32 cellular contexts compared by ENCODE assay signal in the genomic region with DNA sequence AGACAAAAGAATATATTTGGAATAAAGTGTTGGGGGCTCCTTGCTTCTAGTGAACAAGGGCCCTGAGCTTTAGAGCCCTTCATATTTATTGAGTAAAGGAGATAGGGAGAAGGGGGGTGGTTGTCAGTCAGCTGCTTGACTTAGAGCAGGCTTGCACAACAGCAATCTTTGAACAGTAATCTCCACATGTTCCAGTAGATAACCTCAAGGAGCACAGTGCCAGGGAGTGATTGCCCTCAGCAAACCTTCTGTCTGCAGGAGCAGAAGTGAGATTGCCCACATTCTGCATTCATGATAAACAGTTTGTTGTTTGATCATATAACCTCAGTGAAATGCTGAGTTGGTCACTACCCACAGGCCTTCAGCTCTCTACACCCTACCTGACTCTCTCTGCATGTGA.
"Had no signal": no experiment of that assay in that cellular context is flagged by ENCODE, and none has a peak within 500 bp of the region (broad histone marks: within the 10 kb centered on the region; RNA-seq: fewer than 3 reads in every experiment).

No MANE protein-coding gene starts in this region.

- H3K9me3 ChIP-seq: esophagus squamous epithelium, gastroesophageal sphincter had no signal

- H3K9me3 Mint-ChIP-seq: activated CD4-positive, alpha-beta memory T cell treated with anti-CD3 and anti-CD28 coated beads for 36 hours; activated CD4-positive, alpha-beta T cell treated with anti-CD3 and anti-CD28 coated beads, Interleukin-2, amount 10 ng/mL, durations not matched to agents 24 days and 14 days; activated naive CD4-positive, alpha-beta T cell treated with anti-CD3 and anti-CD28 coated beads, Interleukin-2, amount 10 ng/mL, durations not matched to agents 7 days and 5 days; activated T-cell treated with anti-CD3 and anti-CD28 coated beads, Interleukin-2, amount 50 U/mL, for 24 hours; effector memory CD8-positive, alpha-beta T cell had no signal

- H3K4me3 ChIP-seq: esophagus squamous epithelium, gastroesophageal sphincter had no signal

- H3K27me3 ChIP-seq: brain microvascular endothelial cell, gastroesophageal sphincter had no signal

- H3K4me1 ChIP-seq: esophagus squamous epithelium, gastroesophageal sphincter had no signal

- H3K4me1 Mint-ChIP-seq: activated CD4-positive, alpha-beta T cell treated with anti-CD3 and anti-CD28 coated beads for 36 hours; activated CD4-positive, alpha-beta T cell treated with anti-CD3 and anti-CD28 coated beads, Interleukin-2, amount 10 ng/mL, durations not matched to agents 24 days and 14 days; activated CD8-positive, alpha-beta memory T cell treated with anti-CD3 and anti-CD28 coated beads, Interleukin-2, amount 10 ng/mL, durations not matched to agents 7 days and 5 days; activated naive CD4-positive, alpha-beta T cell treated with anti-CD3 and anti-CD28 coated beads, Interleukin-2, amount 10 ng/mL, durations not matched to agents 7 days and 5 days; activated naive CD8-positive, alpha-beta T cell treated with anti-CD3 and anti-CD28 coated beads, Interleukin-2, amount 10 ng/mL, durations not matched to agents 7 days and 5 days had no signal

- FAIRE-seq: astrocyte, colon, endothelial cell of umbilical vein had no signal

- H3K4me3 Mint-ChIP-seq: activated CD4-positive, alpha-beta memory T cell treated with anti-CD3 and anti-CD28 coated beads for 36 hours; activated CD4-positive, alpha-beta T cell treated with anti-CD3 and anti-CD28 coated beads for 36 hours; activated CD4-positive, alpha-beta T cell treated with anti-CD3 and anti-CD28 coated beads, Interleukin-2, amount 10 ng/mL, durations not matched to agents 24 days and 14 days; activated CD8-positive, alpha-beta memory T cell treated with anti-CD3 and anti-CD28 coated beads, Interleukin-2, amount 10 ng/mL, durations not matched to agents 7 days and 5 days; activated CD8-positive, alpha-beta T cell treated with anti-CD3 and anti-CD28 coated beads, Interleukin-2, amount 10 ng/mL, durations not matched to agents 7 days and 5 days; activated naive CD4-positive, alpha-beta T cell treated with anti-CD3 and anti-CD28 coated beads, Interleukin-2, amount 10 ng/mL, durations not matched to agents 7 days and 5 days; activated naive CD8-positive, alpha-beta T cell treated with anti-CD3 and anti-CD28 coated beads, Interleukin-2, amount 10 ng/mL, durations not matched to agents 7 days and 5 days; activated T-cell treated with anti-CD3 and anti-CD28 coated beads, Interleukin-2, amount 50 U/mL, for 24 hours; activated T-cell treated with anti-CD3 and anti-CD28 coated beads, Interleukin-2, amount 50 U/mL, for 72 hours; effector memory CD8-positive, alpha-beta T cell had no signal

- H3K27ac Mint-ChIP-seq: activated CD4-positive, alpha-beta memory T cell treated with anti-CD3 and anti-CD28 coated beads for 36 hours; activated CD4-positive, alpha-beta T cell treated with anti-CD3 and anti-CD28 coated beads for 36 hours; activated CD4-positive, alpha-beta T cell treated with anti-CD3 and anti-CD28 coated beads, Interleukin-2, amount 10 ng/mL, durations not matched to agents 24 days and 14 days; activated CD8-positive, alpha-beta memory T cell treated with anti-CD3 and anti-CD28 coated beads, Interleukin-2, amount 10 ng/mL, durations not matched to agents 7 days and 5 days; activated CD8-positive, alpha-beta T cell treated with anti-CD3 and anti-CD28 coated beads, Interleukin-2, amount 10 ng/mL, durations not matched to agents 7 days and 5 days; activated naive CD4-positive, alpha-beta T cell treated with anti-CD3 and anti-CD28 coated beads, Interleukin-2, amount 10 ng/mL, durations not matched to agents 7 days and 5 days; activated naive CD4-positive, alpha-beta T cell treated with anti-CD3 and anti-CD28 coated beads, Interleukin-2, amount 50 U/mL, for 72 hours; activated naive CD8-positive, alpha-beta T cell treated with anti-CD3 and anti-CD28 coated beads, Interleukin-2, amount 10 ng/mL, durations not matched to agents 7 days and 5 days; activated T-cell treated with anti-CD3 and anti-CD28 coated beads, Interleukin-2, amount 50 U/mL, for 24 hours; activated T-cell treated with anti-CD3 and anti-CD28 coated beads, Interleukin-2, amount 50 U/mL, for 72 hours; effector memory CD8-positive, alpha-beta T cell had no signal

- H3K36me3 Mint-ChIP-seq: activated CD4-positive, alpha-beta memory T cell treated with anti-CD3 and anti-CD28 coated beads for 36 hours; activated CD8-positive, alpha-beta memory T cell treated with anti-CD3 and anti-CD28 coated beads, Interleukin-2, amount 10 ng/mL, durations not matched to agents 7 days and 5 days; activated naive CD4-positive, alpha-beta T cell treated with anti-CD3 and anti-CD28 coated beads, Interleukin-2, amount 10 ng/mL, durations not matched to agents 7 days and 5 days; activated naive CD4-positive, alpha-beta T cell treated with anti-CD3 and anti-CD28 coated beads, Interleukin-2, amount 50 U/mL, for 72 hours; activated naive CD8-positive, alpha-beta T cell treated with anti-CD3 and anti-CD28 coated beads, Interleukin-2, amount 10 ng/mL, durations not matched to agents 7 days and 5 days had no signal

- ATAC-seq: activated CD4-positive, alpha-beta T cell treated with anti-CD3 and anti-CD28 coated beads for 36 hours; activated CD8-positive, alpha-beta memory T cell treated with anti-CD3 and anti-CD28 coated beads, Interleukin-2, amount 10 ng/mL, durations not matched to agents 7 days and 5 days; activated CD8-positive, alpha-beta T cell treated with anti-CD3 and anti-CD28 coated beads, Interleukin-2, amount 10 ng/mL, durations not matched to agents 7 days and 5 days; activated naive CD4-positive, alpha-beta T cell treated with anti-CD3 and anti-CD28 coated beads, Interleukin-2, amount 50 U/mL, for 72 hours; activated T-cell treated with anti-CD3 and anti-CD28 coated beads, Interleukin-2, amount 50 U/mL, for 72 hours; effector memory CD8-positive, alpha-beta T cell; gastroesophageal sphincter had no signal

- DNase-seq: activated CD4-positive, alpha-beta memory T cell treated with anti-CD3 and anti-CD28 coated beads for 36 hours; activated CD4-positive, alpha-beta T cell treated with anti-CD3 and anti-CD28 coated beads for 36 hours; activated CD4-positive, alpha-beta T cell treated with anti-CD3 and anti-CD28 coated beads, Interleukin-2, amount 10 ng/mL, durations not matched to agents 24 days and 14 days; activated CD4-positive, CD25-positive, alpha-beta regulatory T cell; activated CD4-positive, CD25-positive, alpha-beta regulatory T cell treated with anti-CD3 and anti-CD28 coated beads, Interleukin-2, amount 50 U/mL, for 72 hours; activated CD8-positive, alpha-beta memory T cell treated with anti-CD3 and anti-CD28 coated beads, Interleukin-2, amount 10 ng/mL, durations not matched to agents 7 days and 5 days; activated CD8-positive, alpha-beta memory T cell treated with anti-CD3 and anti-CD28 coated beads, Interleukin-2, amount 50 U/mL, for 4 hours; activated CD8-positive, alpha-beta T cell treated with anti-CD3 and anti-CD28 coated beads, Interleukin-2, amount 10 ng/mL, durations not matched to agents 7 days and 5 days; activated gamma-delta T cell; activated naive CD4-positive, alpha-beta T cell; activated naive CD4-positive, alpha-beta T cell treated with anti-CD3 and anti-CD28 coated beads, Interleukin-2, amount 10 ng/mL, durations not matched to agents 7 days and 5 days; activated naive CD8-positive, alpha-beta T cell treated with anti-CD3 and anti-CD28 coated beads, Interleukin-2, amount 10 ng/mL, durations not matched to agents 7 days and 5 days; activated T-cell treated with anti-CD3 and anti-CD28 coated beads for 4 hours; activated T-cell treated with anti-CD3 and anti-CD28 coated beads, Interleukin-2, amount 50 U/mL, for 24 hours; activated T-cell treated with anti-CD3 and anti-CD28 coated beads, Interleukin-2, amount 50 U/mL, for 72 hours; amniotic stem cell; anterior cingulate cortex; brain microvascular endothelial cell; caudate nucleus; cortex of kidney; dermis blood vessel endothelial cell; effector CD4-positive, alpha-beta T cell; effector memory CD8-positive, alpha-beta T cell; esophagus squamous epithelium; foreskin melanocyte; T-helper 2 cell had no signal

- H3K27ac ChIP-seq: brain microvascular endothelial cell, epithelial cell of prostate, esophagus squamous epithelium, gastroesophageal sphincter had no signal

- H3K36me3 ChIP-seq: brain microvascular endothelial cell, esophagus squamous epithelium, gastroesophageal sphincter had no signal
